8 cellular contexts compared by ENCODE assay signal in the genomic region with DNA sequence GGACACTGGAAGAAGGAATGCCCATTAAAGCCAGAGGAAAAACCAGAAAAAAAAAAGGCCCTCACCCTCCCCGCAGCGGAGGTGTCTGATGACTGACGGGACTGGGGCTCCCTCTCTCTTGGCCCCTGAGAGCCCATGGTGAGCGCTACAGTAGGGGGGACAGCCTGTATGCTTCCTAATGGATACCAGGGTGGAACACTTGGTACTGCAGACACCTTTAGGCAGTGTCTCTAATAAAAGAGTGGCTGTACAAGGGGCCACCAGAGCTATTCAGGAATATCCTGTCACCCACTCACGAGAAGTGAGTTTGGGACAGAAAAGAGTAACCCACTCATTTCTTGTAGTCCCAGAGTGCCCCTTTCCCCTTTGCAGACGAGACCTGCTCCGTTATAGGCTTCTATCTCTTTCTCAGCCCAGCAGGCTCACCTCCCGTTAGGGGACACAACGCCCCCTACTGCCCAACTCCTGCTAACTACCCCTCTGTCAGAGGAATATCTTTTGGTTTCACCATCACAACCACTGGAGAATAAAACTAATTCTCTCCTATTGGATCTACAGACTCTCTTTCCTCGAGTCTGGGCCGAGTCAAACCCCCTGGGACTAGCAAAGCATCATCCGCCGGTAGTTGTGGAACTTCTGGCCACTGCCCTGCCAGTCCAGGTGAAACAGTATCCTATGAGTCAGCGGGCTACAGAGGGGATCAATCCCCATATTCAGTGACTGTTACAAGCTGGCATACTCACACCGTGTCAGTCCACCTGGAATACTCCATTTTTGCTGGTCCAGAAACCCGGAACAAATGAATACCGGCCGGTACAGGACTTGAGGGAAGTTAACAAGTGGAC. TPM values are rescaled to one million over a fixed set of nuclear protein-coding genes. Genes with fewer than 3 reads are reported as not detected.
A peak's percentile ranks its signal among the peaks of the same experiment; 100 is the strongest.
DNase-seq lines count a peak whose midpoint lies in the region; ATAC-seq and TF ChIP-seq lines count a peak whose summit lies in the region.

No MANE protein-coding gene starts in this region.

- H3K27me3 ChIP-seq in esophagus muscularis mucosa (no peaks in the 10 kb centered on the region), neural progenitor cell (no peaks in the 10 kb centered on the region), testis (no peaks in the 10 kb centered on the region)

- H3K9me3 ChIP-seq in esophagus muscularis mucosa = no peaks in the 10 kb centered on the region
- H3K9me3 ChIP-seq in neural progenitor cell (ENCODE audit: low read depth) = no peaks in the 10 kb centered on the region
- H3K9me3 ChIP-seq in testis = no peaks in the 10 kb centered on the region

- H2AFZ ChIP-seq in neural progenitor cell (replicated peaks) = peak overlapping the region; percentile 89

- TF ChIP-seq EP300 in esophagus muscularis mucosa (IDR thresholded peaks at IDR 0.05) = no peak

- DNase-seq in AG10803 (ENCODE audit: low read depth) (peak; percentile 27), NCI-H82 treated with DMSO at 0.1 percent for 48 hours (lab: John Stamatoyannopoulos, UW; ENCODE audit: unreplicated experiment) (peak; percentile 10), esophagus muscularis mucosa (ENCODE audit: extremely low spot score) (peak; percentile 64), neural progenitor cell (ENCODE audit: low spot score) (peak; percentile 77), testis (peak; percentile 65)
- peak; percentile 79 for DNase-seq in activated CD8-positive, alpha-beta memory T cell treated with anti-CD3 and anti-CD28 coated beads for 24 hours

- ATAC-seq in GM18867 (IDR thresholded peaks at IDR 0.05; ENCODE audit: unreplicated experiment) (peak; percentile 96), HG03060 (IDR thresholded peaks at IDR 0.05; ENCODE audit: low read depth, unreplicated experiment) (peak; percentile 60)

- no peaks in the 10 kb centered on the region for H4K20me1 ChIP-seq in neural progenitor cell (ENCODE audit: low read depth)

- TF ChIP-seq POLR2A in esophagus muscularis mucosa (IDR thresholded peaks at IDR 0.05; ENCODE audit: low read depth) (no peak), testis (IDR thresholded peaks at IDR 0.05) (no peak)

- H3K36me3 Mint-ChIP-seq in neural progenitor cell = no peaks in the 10 kb centered on the region

- H3K79me2 ChIP-seq in neural progenitor cell (ENCODE audit: low read depth) = no peaks in the 10 kb centered on the region

- H3K4me2 ChIP-seq in neural progenitor cell = no peak overlapping the region

- no peaks in the 10 kb centered on the region for H3K4me1 ChIP-seq in esophagus muscularis mucosa
- peaks cover 18% of the 10 kb centered on the region for H3K4me1 ChIP-seq in neural progenitor cell
- H3K4me1 ChIP-seq in testis = no peaks in the 10 kb centered on the region

- H3K4me3 Mint-ChIP-seq in neural progenitor cell = no peak overlapping the region

- peak overlapping the region; percentile 60 for H3K27ac Mint-ChIP-seq in neural progenitor cell

- H3K9ac ChIP-seq in neural progenitor cell = no peak overlapping the region

- WGBS in esophagus muscularis mucosa = 62% methylated on average over 18 of the region's 18 CpGs
- WGBS in testis, 2 donors = 46 to 47% methylated on average over 18 of the region's 18 CpGs

- H3K4me3 ChIP-seq in AG10803 (ENCODE audit: low read length) = no peak overlapping the region
- no peak overlapping the region for H3K4me3 ChIP-seq in esophagus muscularis mucosa
- no peak overlapping the region for H3K4me3 ChIP-seq in neural progenitor cell
- no peak overlapping the region for H3K4me3 ChIP-seq in testis

- H3K27ac ChIP-seq in esophagus muscularis mucosa (replicated peaks in 1 of 4) (no peak overlapping the region), neural progenitor cell (no peak overlapping the region), testis (no peak overlapping the region)

- intact Hi-C loops in esophagus muscularis mucosa (cut with DNase I) (no loop called here), testis (cut with DNase I; ENCODE audit: low total_unique reads) (no loop called here)

- no peaks in the 10 kb centered on the region for H3F3A ChIP-seq in neural progenitor cell (ENCODE audit: low read depth)

- peaks cover 2% of the 10 kb centered on the region for H3K27me3 Mint-ChIP-seq in neural progenitor cell (ENCODE audit: insufficient read depth, low read depth)

- H3K36me3 ChIP-seq in esophagus muscularis mucosa (no peaks in the 10 kb centered on the region), neural progenitor cell (no peaks in the 10 kb centered on the region), testis (ENCODE audit: low read depth, missing control alignments) (no peaks in the 10 kb centered on the region)

- H3K9me3 Mint-ChIP-seq in neural progenitor cell = no peaks in the 10 kb centered on the region

- peaks cover 20% of the 10 kb centered on the region for H3K4me1 Mint-ChIP-seq in neural progenitor cell

- TF ChIP-seq CTCF in AG10803 (conservative IDR thresholded peaks at IDR 0.05; ENCODE audit: low read length) = peak; percentile 67
- TF ChIP-seq CTCF in esophagus muscularis mucosa (IDR thresholded peaks at IDR 0.05) = peak in 2 of 3 experiments; percentile 28 to 50
- TF ChIP-seq CTCF in neural progenitor cell (IDR thresholded peaks at IDR 0.05) = peak; percentile 81
- peak in 2 of 3 experiments; percentile 41 to 51 for TF ChIP-seq CTCF in testis (IDR thresholded peaks at IDR 0.05)

RNA-seq across cellular contexts. Expression of a gene that starts 40.8 kb away (rescaled TPM):
- total RNA-seq in esophagus muscularis mucosa = 10 to 100 TPM; 15.3 to 20.8 (median 16.9) TPM
- 19.8 and 30.2 TPM in 2 replicates for total RNA-seq in neural progenitor cell (ENCODE audit: low replicate concordance)
- total RNA-seq in testis = 10 to 100 TPM; 32.8 to 37.4 TPM
- 14.8 TPM for polyA plus RNA-seq in testis (ENCODE audit: insufficient read depth, low read depth, low replicate concordance)

RNA-seq across cellular contexts. Expression of a gene that starts 50.3 kb away (rescaled TPM):
- total RNA-seq in esophagus muscularis mucosa = 1,000 to 10,000 TPM; 1,560 to 1,805 (median 1,727) TPM
- 2,339 and 2,343 TPM in 2 replicates for total RNA-seq in neural progenitor cell (ENCODE audit: low replicate concordance)
- 100 to 1,000 TPM; 443 to 569 TPM for total RNA-seq in testis
- polyA plus RNA-seq in testis (ENCODE audit: insufficient read depth, low read depth, low replicate concordance) = 682 TPM

Comparison
In these comparisons a context has a peak if more than half of its experiments do, and no peak if none do; other contexts are left out.
1. DNase-seq: peak in every context shown above with its lines; median percentile 79 in activated CD8-positive, alpha-beta memory T cell treated with anti-CD3 and anti-CD28 coated beads for 24 hours; 77 in neural progenitor cell; 65 in testis; 64 in esophagus muscularis mucosa; 27 in AG10803; 10 in NCI-H82 treated with DMSO at 0.1 percent for 48 hours.